ENCODE assay signal across 8 cellular contexts in genomic region chr5:159987031-159987674, GRCh38. TPM values are rescaled to one million over a fixed set of nuclear protein-coding genes. Genes with fewer than 3 reads are reported as not detected.
DNase-seq lines count a peak whose midpoint lies in the region; ATAC-seq and TF ChIP-seq lines count a peak whose summit lies in the region.

No MANE protein-coding gene starts in this region.

- intact Hi-C loops in CD4-positive, alpha-beta T cell (cut with DNase I, micrococcal nuclease) = loop anchor here (1.0 to 5.0 kb wide), 6 partner anchors 543 to 830 kb away; partner anchors contain the start of gene IL12B (in 2 of the 2)

- H3K27ac Mint-ChIP-seq in CD4-positive, alpha-beta T cell = no peak overlapping the region
- no peak overlapping the region for H3K27ac Mint-ChIP-seq in endothelial cell (ENCODE audit: unreplicated experiment)

- H3K36me3 Mint-ChIP-seq in CD4-positive, alpha-beta T cell (ENCODE audit: low read depth) = no peaks in the 10 kb centered on the region
- no peaks in the 10 kb centered on the region for H3K36me3 Mint-ChIP-seq in endothelial cell (ENCODE audit: low read depth, unreplicated experiment)

- H3K27me3 ChIP-seq in CD4-positive, alpha-beta T cell (ENCODE audit: control insufficient read depth, insufficient read depth, low read length) = peaks cover 10% of the 10 kb centered on the region

- H3K9me3 ChIP-seq in CD4-positive, alpha-beta T cell (ENCODE audit: control insufficient read depth, low read length) = peaks cover 2% of the 10 kb centered on the region

- no peaks in the 10 kb centered on the region for H3K9me3 Mint-ChIP-seq in CD4-positive, alpha-beta T cell
- no peaks in the 10 kb centered on the region for H3K9me3 Mint-ChIP-seq in endothelial cell (ENCODE audit: unreplicated experiment)

- peak overlapping the region; percentile 77 for H3K4me3 Mint-ChIP-seq in CD4-positive, alpha-beta T cell
- no peak overlapping the region for H3K4me3 Mint-ChIP-seq in endothelial cell (ENCODE audit: unreplicated experiment)

- CTCF ChIA-PET in CD4-positive, alpha-beta T cell (lab: Charles Lee) = interaction anchor here (0.6 to 2.4 kb wide), 16 partner anchors 9 to 830 kb away, joined by 3 to 17 read pairs (median 4); partner anchors contain the start of genes SLU7 and TTC1

- peaks cover 59% of the 10 kb centered on the region for H3K27me3 Mint-ChIP-seq in CD4-positive, alpha-beta T cell
- H3K27me3 Mint-ChIP-seq in endothelial cell (ENCODE audit: unreplicated experiment) = peaks cover 2% of the 10 kb centered on the region

- ATAC-seq in CD4-positive, alpha-beta T cell (ENCODE audit: poor library complexity) = peak; percentile 87
- peak; percentile 72 for ATAC-seq in GM19468 (IDR thresholded peaks at IDR 0.05; ENCODE audit: extremely low read depth, unreplicated experiment)

- peak; percentile 50 to 75 (median 66) for DNase-seq in CD4-positive, alpha-beta T cell
- DNase-seq in HPDE6-E6E7 (ENCODE audit: extremely low spot score) (peak; percentile 79), NOMO-1 (lab: John Stamatoyannopoulos, UW; ENCODE audit: unreplicated experiment in 2 of 2) (peak; percentile 84 to 87), endothelial cell (ENCODE audit: low spot score) (peak; percentile 76), middle frontal gyrus (ENCODE audit: extremely low spot score, low spot score) (peak; percentile 42)
- DNase-seq in activated CD8-positive, alpha-beta memory T cell treated with anti-CD3 and anti-CD28 coated beads, Interleukin-2, amount 50 U/mL, for 1 hour (ENCODE audit: extremely low read depth) = peak; percentile 40
- peak; percentile 55 to 66 for DNase-seq in stimulated activated CD8-positive, alpha-beta memory T cell treated with anti-CD3 and anti-CD28 coated beads, Interleukin-15, amount 100 ng/mL, for 48 hours (ENCODE audit: low read depth in 2 of 2)

- no peak overlapping the region for H3K27ac ChIP-seq in CD4-positive, alpha-beta T cell (ENCODE audit: low read depth, low read length)

- POLR2A ChIA-PET in CD4-positive, alpha-beta T cell (lab: Charles Lee) = interaction anchor here (0.8 to 1.7 kb wide), 7 partner anchors 21 to 1291 kb away, joined by 3 to 12 read pairs (median 4); partner anchors contain the start of genes PTTG1 and TTC1

- no peaks in the 10 kb centered on the region for H3K4me1 Mint-ChIP-seq in CD4-positive, alpha-beta T cell (ENCODE audit: low read depth)
- H3K4me1 Mint-ChIP-seq in endothelial cell (ENCODE audit: unreplicated experiment) = no peaks in the 10 kb centered on the region

- peak; percentile 69 for TF ChIP-seq CTCF in CD4-positive, alpha-beta T cell (IDR thresholded peaks at IDR 0.05)
- TF ChIP-seq CTCF in endothelial cell (IDR thresholded peaks at IDR 0.05; ENCODE audit: unreplicated experiment) = peak; percentile 49

RNA-seq across cellular contexts. Expression of gene TTC1, which starts 21.8 kb away (rescaled TPM):
- total RNA-seq in CD4-positive, alpha-beta T cell = 10 to 100 TPM; 15.9 to 16.3 TPM
- total RNA-seq in endothelial cell (ENCODE audit: unreplicated experiment) = 49.8 TPM
